ENCODE assay signal across 1 cellular context in the genomic region with DNA sequence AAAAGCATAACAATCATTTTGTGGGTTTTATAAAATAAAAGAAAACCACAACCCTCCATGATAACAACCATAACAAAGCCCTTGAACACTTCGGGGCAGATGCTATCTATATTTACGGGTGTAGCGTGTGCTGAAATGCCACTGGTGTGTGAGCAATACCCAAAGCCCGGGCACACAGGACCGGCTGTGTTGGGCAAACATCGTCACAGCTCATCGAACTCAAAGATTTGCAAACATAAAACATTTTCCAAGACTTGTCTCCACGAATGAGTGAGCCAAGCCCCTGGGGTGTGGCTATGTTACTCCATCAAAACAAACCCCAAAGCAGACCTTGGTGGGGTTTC.
TF ChIP-seq lines count a peak whose summit lies in the region.

No MANE protein-coding gene starts in this region.

TF ChIP-seq in GM23338, 12 proteins besides CTCF, POLR2A, EP300 and RAD21:
- TF ChIP-seq, protein P1, sequence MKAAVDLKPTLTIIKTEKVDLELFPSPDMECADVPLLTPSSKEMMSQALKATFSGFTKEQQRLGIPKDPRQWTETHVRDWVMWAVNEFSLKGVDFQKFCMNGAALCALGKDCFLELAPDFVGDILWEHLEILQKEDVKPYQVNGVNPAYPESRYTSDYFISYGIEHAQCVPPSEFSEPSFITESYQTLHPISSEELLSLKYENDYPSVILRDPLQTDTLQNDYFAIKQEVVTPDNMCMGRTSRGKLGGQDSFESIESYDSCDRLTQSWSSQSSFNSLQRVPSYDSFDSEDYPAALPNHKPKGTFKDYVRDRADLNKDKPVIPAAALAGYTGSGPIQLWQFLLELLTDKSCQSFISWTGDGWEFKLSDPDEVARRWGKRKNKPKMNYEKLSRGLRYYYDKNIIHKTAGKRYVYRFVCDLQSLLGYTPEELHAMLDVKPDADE (IDR thresholded peaks at IDR 0.05), result no peak
- TF ChIP-seq ZNF331 (CRISPR knock-in tag; IDR thresholded peaks at IDR 0.05; ENCODE audit: low read depth) (no peak), CREB1 (CRISPR knock-in tag; IDR thresholded peaks at IDR 0.05; ENCODE audit: low read depth) (no peak), ZNF462 (CRISPR knock-in tag; IDR thresholded peaks at IDR 0.05) (no peak), NANOG (IDR thresholded peaks at IDR 0.05; ENCODE audit: borderline replicate concordance) (no peak), EZH2phosphoT487 (IDR thresholded peaks at IDR 0.05; ENCODE audit: unreplicated experiment) (no peak), POLR2AphosphoS5 (IDR thresholded peaks at IDR 0.05; ENCODE audit: low read depth) (no peak), ZNF114 (CRISPR knock-in tag; IDR thresholded peaks at IDR 0.05) (no peak), REST (IDR thresholded peaks at IDR 0.05; ENCODE audit: unreplicated experiment) (no peak), JUNB (IDR thresholded peaks at IDR 0.05; ENCODE audit: unreplicated experiment) (no peak), EZH2 (IDR thresholded peaks at IDR 0.05; ENCODE audit: low read depth, unreplicated experiment) (no peak), STAT1 (IDR thresholded peaks at IDR 0.05; ENCODE audit: unreplicated experiment) (no peak)
TF ChIP-seq in GM23338: peak in this region for 0.
